Comparison of ENCODE assay signal across 8 cellular contexts in genomic region chr20:49813305-49813974, GRCh38. TPM values are rescaled to one million over a fixed set of nuclear protein-coding genes. Genes with fewer than 3 reads are reported as not detected.
A peak's percentile ranks its signal among the peaks of the same experiment; 100 is the strongest.
DNase-seq lines count a peak whose midpoint lies in the region; ATAC-seq, FAIRE-seq and TF ChIP-seq lines count a peak whose summit lies in the region.

No MANE protein-coding gene starts in this region.

- no peaks in the 10 kb centered on the region for H3K36me3 ChIP-seq in pancreas

- DNase-seq in RWPE1 (ENCODE audit: low spot score) = no peak
- DNase-seq in epithelial cell of prostate (ENCODE audit: low read depth, low spot score) = no peak
- DNase-seq in pancreas = no peak
- DNase-seq in DMS153 treated with DMSO at 0.1 percent for 48 hours (lab: John Stamatoyannopoulos, UW; ENCODE audit: unreplicated experiment) = no peak
- no peak for DNase-seq in NCI-H1436 (lab: John Stamatoyannopoulos, UW)

- H3K27ac ChIP-seq in RWPE1 = peak overlapping the region; percentile 91
- peak overlapping the region; percentile 90 for H3K27ac ChIP-seq in epithelial cell of prostate
- peak overlapping the region; percentile 79 to 93 (median 89) for H3K27ac ChIP-seq in pancreas

- no peaks in the 10 kb centered on the region for H3K9me3 ChIP-seq in pancreas

- H3K27me3 ChIP-seq in pancreas = no peaks in the 10 kb centered on the region

- POLR2A ChIA-PET in RWPE1 (lab: Yijun Ruan, JAX; ENCODE audit: low non-redundant PET) = interaction anchor here (0.5 to 1.4 kb wide), 4 partner anchors 10 to 43 kb away, joined by 3 to 4 read pairs (median 4); no protein-coding TSS in a partner anchor

- peaks cover 0 to 10% (median 6%) of the 10 kb centered on the region in 3 donors for H3K4me1 ChIP-seq in pancreas

- TF ChIP-seq CTCF in RWPE1 (conservative IDR thresholded peaks at IDR 0.05; ENCODE audit: low read depth) (no peak), pancreas (IDR thresholded peaks at IDR 0.05) (no peak)

- H3K4me3 ChIP-seq in GM08714 (ENCODE audit: low read length) (peak overlapping the region; percentile 98), pancreas (peak overlapping the region; percentile 82 to 99 (median 87))

- WGBS in pancreas, 2 donors = 5% methylated on average over 11 of the region's 11 CpGs

- no peak for FAIRE-seq in pancreas (lab: Jason Lieb, UNC)

- no peak for ATAC-seq in pancreas
- no peak for ATAC-seq in HG03520 (IDR thresholded peaks at IDR 0.05; ENCODE audit: unreplicated experiment)
- no peak for ATAC-seq in GM21360 (IDR thresholded peaks at IDR 0.05; ENCODE audit: unreplicated experiment)

- intact Hi-C loops in pancreas (cut with DNase I) = no loop called here

- CTCF ChIA-PET in RWPE1 (lab: Yijun Ruan, JAX) = interaction anchor here (0.6 to 2.6 kb wide), 9 partner anchors 10 to 740 kb away, joined by 3 to 11 read pairs (median 4); no protein-coding TSS in a partner anchor

RNA-seq across cellular contexts. Expression of gene SLC9A8, which starts 0.8 kb away (rescaled TPM):
- 1 to 10 TPM; 4.8 to 8.1 (median 5.9) TPM for total RNA-seq in pancreas
- 1 to 10 TPM; 9.9 TPM for polyA plus RNA-seq in pancreas
